ENCODE assay signal across 18 cellular contexts in the genomic region with DNA sequence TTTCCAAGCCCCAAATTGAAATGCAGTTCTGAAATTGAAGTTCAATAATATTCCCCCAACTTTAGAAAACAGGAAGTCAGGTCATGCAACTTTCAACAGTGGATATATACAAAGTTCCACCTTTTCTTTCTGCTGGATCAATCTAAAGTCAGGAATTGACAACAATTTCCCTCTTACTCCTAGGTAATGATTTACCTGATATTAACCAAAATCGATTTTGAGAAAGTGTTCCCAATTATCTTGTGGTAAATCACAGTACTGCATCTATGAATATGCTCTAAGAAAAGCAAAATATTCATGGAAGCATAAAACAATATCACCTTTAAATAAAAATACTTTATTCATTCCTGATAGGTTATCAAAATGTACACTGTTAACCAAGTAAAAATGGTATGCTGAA. TPM values are rescaled to one million over a fixed set of nuclear protein-coding genes. Genes with fewer than 3 reads are reported as not detected.
A peak's percentile ranks its signal among the peaks of the same experiment; 100 is the strongest.
DNase-seq lines count a peak whose midpoint lies in the region; ATAC-seq, FAIRE-seq and TF ChIP-seq lines count a peak whose summit lies in the region.
"Had no signal": no experiment of that assay in that cellular context is flagged by ENCODE, and none has a peak within 500 bp of the region (broad histone marks: within the 10 kb centered on the region; RNA-seq: fewer than 3 reads in every experiment).

No MANE protein-coding gene starts in this region.

- TF ChIP-seq EP300 in HepG2 (IDR thresholded peaks at IDR 0.05; ENCODE audit: low read depth in 2 of 2, low read length in 2 of 2) = no peak
- TF ChIP-seq EP300 in HepG2 (CRISPR knock-in tag; IDR thresholded peaks at IDR 0.05; ENCODE audit: borderline replicate concordance) = no peak

- POLR2A ChIA-PET in HepG2 (lab: Yijun Ruan, JAX) = no interaction called here

- BruUV-seq in HepG2 (replicated peaks; lab: Mats Ljungman, UMichigan) = no TSS peak

- in situ Hi-C loops in HepG2 (cut with HindIII; ENCODE audit: extremely low pct_ligation_motif_present, low pct_unique_long_range_greater_than_20kb) = no loop called here

- no peak for DNase-seq in cardiac muscle cell (ENCODE audit: low read depth in 1 of 2, low spot score in 1 of 2)
- no peak for DNase-seq in left cardiac atrium
- DNase-seq in HepG2 (ENCODE audit: low spot score) = no peak
- no peak for DNase-seq in pancreas
- DNase-seq in upper lobe of right lung = no peak
- DNase-seq in HTR-8/SVneo (ENCODE audit: insufficient read length, low spot score) = no peak
- DNase-seq: 8988T; AML-193; Caco-2; CD8-positive, alpha-beta memory T cell; DMS53; GF-D8; GM23248 had no signal

- no peak for TF ChIP-seq POLR2A in HepG2 (IDR thresholded peaks at IDR 0.05; ENCODE audit: insufficient read depth in 1 of 2, low read depth in 2 of 2, low read length in 2 of 2)

- H3K36me3 ChIP-seq in cardiac muscle cell (no peaks in the 10 kb centered on the region), HepG2 (replicated peaks in 1 of 2; ENCODE audit: control insufficient read depth in 1 of 2, insufficient read depth in 2 of 2, low read length in 2 of 2) (peaks cover 2 to 12% of the 10 kb centered on the region in 2 experiments; a peak in 3 of 5 replicates), pancreas (peaks cover 0 to 23% (median 7%) of the 10 kb centered on the region in 3 donors), upper lobe of right lung (peaks cover 54% of the 10 kb centered on the region)

- CTCF ChIA-PET in HepG2 (lab: Yijun Ruan, JAX; ENCODE audit: low intra/inter-chr PET ratio, low total read pairs) = no interaction called here

- intact Hi-C loops in left cardiac atrium (cut with DNase I) = loop anchor here (5.0 to 10.0 kb wide), 2 partner anchors 138 to 140 kb away; no protein-coding TSS in a partner anchor
- intact Hi-C loops in HepG2 (cut with micrococcal nuclease; ENCODE audit: unreplicated experiment) = no loop called here
- intact Hi-C loops in pancreas (cut with DNase I) = no loop called here
- intact Hi-C loops in upper lobe of right lung (cut with DNase I) = no loop called here

- no peak for TF ChIP-seq CTCF in cardiac muscle cell (IDR thresholded peaks at IDR 0.05; ENCODE audit: low read depth, low read length)
- TF ChIP-seq CTCF in HepG2 (CRISPR knock-in tag; IDR thresholded peaks at IDR 0.05) = no peak
- TF ChIP-seq CTCF in pancreas (IDR thresholded peaks at IDR 0.05) = peak in 2 of 4 donors; percentile 5 to 26
- TF ChIP-seq CTCF in upper lobe of right lung (IDR thresholded peaks at IDR 0.05) = no peak

- peaks cover 26% of the 10 kb centered on the region for H3K4me1 ChIP-seq in cardiac muscle cell (ENCODE audit: low read depth)
- peaks cover 11% of the 10 kb centered on the region for H3K4me1 ChIP-seq in HepG2 (ENCODE audit: insufficient read depth, low read length)
- H3K4me1 ChIP-seq in pancreas = peaks cover 0 to 10% (median 7%) of the 10 kb centered on the region in 3 donors
- H3K4me1 ChIP-seq in upper lobe of right lung = no peaks in the 10 kb centered on the region
- H3K4me1 ChIP-seq: BLaER1 had no signal

- H3K79me2 ChIP-seq in HepG2 (ENCODE audit: insufficient read depth, low read length) = no peaks in the 10 kb centered on the region

- 24% methylated on average over 1 of the region's 1 CpG for WGBS in HepG2 (ENCODE audit: low lambda C conversion rate)
- WGBS in pancreas, 2 donors = 8 to 13% methylated on average over 1 of the region's 1 CpG

- no peak for TF ChIP-seq RAD21 in HepG2 (CRISPR knock-in tag; IDR thresholded peaks at IDR 0.05)

- H3K9me3 ChIP-seq in cardiac muscle cell (ENCODE audit: low read depth) (no peaks in the 10 kb centered on the region), HepG2 (ENCODE audit: low read length) (no peaks in the 10 kb centered on the region), pancreas (no peaks in the 10 kb centered on the region), upper lobe of right lung (no peaks in the 10 kb centered on the region)
- H3K9me3 ChIP-seq: BLaER1, Caco-2 had no signal

- peak overlapping the region; percentile 91 for H3K27ac ChIP-seq in cardiac muscle cell
- no peak overlapping the region for H3K27ac ChIP-seq in HepG2 (ENCODE audit: extremely low read length, insufficient read depth, low read length)
- peak overlapping the region in 2 of 4 donors; percentile 69 to 71 for H3K27ac ChIP-seq in pancreas
- H3K27ac ChIP-seq in upper lobe of right lung = no peak overlapping the region
- H3K27ac ChIP-seq: BLaER1, GM23248 had no signal

- ATAC-seq in left cardiac atrium = no peak
- no peak; the same call in 2 of the 3 replicates for ATAC-seq in HepG2
- ATAC-seq in pancreas = peak in 3 of 4 donors; percentile 21 to 59 (median 50)
- no peak for ATAC-seq in GM19035 (IDR thresholded peaks at IDR 0.05; ENCODE audit: unreplicated experiment)
- no peak for ATAC-seq in HG03280 (IDR thresholded peaks at IDR 0.05; ENCODE audit: unreplicated experiment)
- ATAC-seq in upper lobe of right lung = no peak
- ATAC-seq: HCT116 had no signal

- H2AFZ ChIP-seq in HepG2 (ENCODE audit: low read length) = no peak overlapping the region
- H2AFZ ChIP-seq: GM23248 had no signal

- FAIRE-seq in HepG2 (lab: Jason Lieb, UNC) (no peak), pancreas (lab: Jason Lieb, UNC) (no peak), HTR-8/SVneo (lab: Jason Lieb, UNC) (no peak)
- FAIRE-seq: H54 had no signal

- no peaks in the 10 kb centered on the region for H4K20me1 ChIP-seq in HepG2 (ENCODE audit: insufficient read depth, low read length)
- H4K20me1 ChIP-seq: BLaER1 had no signal

- H3K4me3 ChIP-seq in cardiac muscle cell = no peak overlapping the region
- no peak overlapping the region for H3K4me3 ChIP-seq in HepG2 (replicated peaks in 1 of 3; ENCODE audit: insufficient read depth in 1 of 3, low read depth in 2 of 3, low read length in 3 of 3)
- no peak overlapping the region for H3K4me3 ChIP-seq in pancreas
- H3K4me3 ChIP-seq in upper lobe of right lung = no peak overlapping the region
- H3K4me3 ChIP-seq: BLaER1, GM23248 had no signal

- H3K27me3 ChIP-seq in cardiac muscle cell = no peaks in the 10 kb centered on the region
- no peaks in the 10 kb centered on the region for H3K27me3 ChIP-seq in HepG2 (ENCODE audit: control insufficient read depth in 1 of 2, insufficient read depth in 2 of 2, low read length in 2 of 2)
- no peaks in the 10 kb centered on the region for H3K27me3 ChIP-seq in pancreas
- no peaks in the 10 kb centered on the region for H3K27me3 ChIP-seq in upper lobe of right lung
- H3K27me3 ChIP-seq: BLaER1 had no signal

- H3K4me2 ChIP-seq in HepG2 (ENCODE audit: low read depth, low read length) = no peak overlapping the region
- H3K4me2 ChIP-seq: BLaER1 had no signal

- no peak overlapping the region for H3K9ac ChIP-seq in HepG2 (ENCODE audit: insufficient read depth, low read depth, low read length)
- H3K9ac ChIP-seq: BLaER1, GM23248 had no signal

TF ChIP-seq in HepG2, 621 proteins besides CTCF, POLR2A, EP300 and RAD21 (continues in another document):
- 0 out of 2 replicates have a peak, but pooled peaks have one; percentile 26 for TF ChIP-seq MIXL1 (CRISPR knock-in tag; IDR thresholded peaks at IDR 0.05)
- no peak for TF ChIP-seq FOXP1 (IDR thresholded peaks at IDR 0.05)
- TF ChIP-seq FOXP1 (CRISPR knock-in tag; IDR thresholded peaks at IDR 0.05) = peak; percentile 12; the same call in 1 of the 2 replicates
- 0 out of 2 replicates have a peak, but pooled peaks have one; percentile 10 for TF ChIP-seq KAT2B (IDR thresholded peaks at IDR 0.05; ENCODE audit: borderline replicate concordance, low read depth, low read length)
- TF ChIP-seq ZNF652 (CRISPR knock-in tag; IDR thresholded peaks at IDR 0.05; ENCODE audit: borderline replicate concordance, low read depth) = peak; percentile 35; the same call in 1 of the 2 replicates
- no peak for TF ChIP-seq ZNF781 (CRISPR knock-in tag; IDR thresholded peaks at IDR 0.05; ENCODE audit: borderline replicate concordance, not compliant biosample characterization)

RNA-seq across cellular contexts. Expression of gene BDKRB1, which starts 28.4 kb away (rescaled TPM):
- 0.09 and 0.42 TPM in 2 replicates for total RNA-seq in cardiac muscle cell
- not detected in 2 replicates for polyA plus RNA-seq in cardiac muscle cell
- total RNA-seq in left cardiac atrium = 1 to 10 TPM in 1 of 2 donors, under 1 TPM in 1; 0.21 to 1.0 TPM
- not detected in 2 replicates for total RNA-seq in HepG2 (2016; rRNA removed; fragmentation: Illumina TruSeq; extraction: Trizol)
- total RNA-seq in HepG2 (2016; cell fraction: cytosol; rRNA removed; fragmentation: Illumina TruSeq; extraction: Trizol; ENCODE audit: low read depth) = not detected in 2 replicates
- not detected in 2 replicates for total RNA-seq in HepG2 (2016; cell fraction: insoluble cytoplasmic fraction; rRNA removed; fragmentation: Illumina TruSeq; extraction: Trizol)
- not detected in 2 replicates for total RNA-seq in HepG2 (2016; cell fraction: membrane; rRNA removed; fragmentation: Illumina TruSeq; extraction: Trizol)
- not detected in 2 replicates for total RNA-seq in HepG2 (2016; cell fraction: nucleus; rRNA removed; fragmentation: Illumina TruSeq; extraction: Trizol)
- 0.05 TPM in 1 of 2 replicates, not detected in the other for polyA plus RNA-seq in HepG2 (2011; rRNA removed)
- not detected in 2 replicates for polyA plus RNA-seq in HepG2 (2011; cell fraction: cytosol; rRNA removed)
- polyA plus RNA-seq in HepG2 (2011; cell fraction: nucleus; rRNA removed) = not detected in 2 replicates
- not detected in 2 replicates for polyA plus RNA-seq in HepG2 (2012)
- not detected in 2 replicates for polyA plus RNA-seq in HepG2 (2016; cell fraction: cytosol; fragmentation: Illumina TruSeq; extraction: Trizol; ENCODE audit: low read depth)
- not detected in 2 replicates for polyA plus RNA-seq in HepG2 (2016; cell fraction: insoluble cytoplasmic fraction; fragmentation: Illumina TruSeq; extraction: Trizol; ENCODE audit: low read depth)
- polyA plus RNA-seq in HepG2 (2016; cell fraction: membrane; fragmentation: Illumina TruSeq; extraction: Trizol; ENCODE audit: low read depth) = not detected in 2 replicates
- polyA plus RNA-seq in HepG2 (2016; cell fraction: nucleus; fragmentation: Illumina TruSeq; extraction: Trizol; ENCODE audit: insufficient read depth, low read depth) = not detected in 2 replicates
- 20.3 TPM in 1 of 2 replicates, not detected in the other for polyA minus RNA-seq in HepG2 (2011; rRNA and poly(A)+ RNA removed; ENCODE audit: low replicate concordance)
- polyA minus RNA-seq in HepG2 (2011; cell fraction: cytosol; rRNA and poly(A)+ RNA removed) = 0.62 TPM in 1 of 2 replicates, not detected in the other
- not detected in 2 replicates for polyA minus RNA-seq in HepG2 (2011; cell fraction: nucleus; rRNA and poly(A)+ RNA removed)
- under 1 TPM; 0.12 to 0.92 (median 0.50) TPM for total RNA-seq in pancreas
- polyA plus RNA-seq in pancreas = 1 to 10 TPM; 3.0 to 4.5 TPM
- not detected for total RNA-seq in upper lobe of right lung
- total RNA-seq: CD8-positive, alpha-beta memory T cell had no signal
- polyA plus RNA-seq: CD8-positive, alpha-beta memory T cell had no signal

Comparison
In these comparisons a context has a peak if more than half of its experiments do, and no peak if none do; other contexts are left out.
1. ATAC-seq: peak in pancreas (3 of 4); none in left cardiac atrium (0 of 2), HepG2 (single experiment), GM19035 (single experiment), HG03280 (single experiment) and upper lobe of right lung (single experiment).
2. intact Hi-C loops: an anchor here in left cardiac atrium (5.0 to 10.0 kb wide); none called in HepG2, pancreas and upper lobe of right lung.